Comparison of ENCODE assay signal across 1 cellular context in the genomic region with DNA sequence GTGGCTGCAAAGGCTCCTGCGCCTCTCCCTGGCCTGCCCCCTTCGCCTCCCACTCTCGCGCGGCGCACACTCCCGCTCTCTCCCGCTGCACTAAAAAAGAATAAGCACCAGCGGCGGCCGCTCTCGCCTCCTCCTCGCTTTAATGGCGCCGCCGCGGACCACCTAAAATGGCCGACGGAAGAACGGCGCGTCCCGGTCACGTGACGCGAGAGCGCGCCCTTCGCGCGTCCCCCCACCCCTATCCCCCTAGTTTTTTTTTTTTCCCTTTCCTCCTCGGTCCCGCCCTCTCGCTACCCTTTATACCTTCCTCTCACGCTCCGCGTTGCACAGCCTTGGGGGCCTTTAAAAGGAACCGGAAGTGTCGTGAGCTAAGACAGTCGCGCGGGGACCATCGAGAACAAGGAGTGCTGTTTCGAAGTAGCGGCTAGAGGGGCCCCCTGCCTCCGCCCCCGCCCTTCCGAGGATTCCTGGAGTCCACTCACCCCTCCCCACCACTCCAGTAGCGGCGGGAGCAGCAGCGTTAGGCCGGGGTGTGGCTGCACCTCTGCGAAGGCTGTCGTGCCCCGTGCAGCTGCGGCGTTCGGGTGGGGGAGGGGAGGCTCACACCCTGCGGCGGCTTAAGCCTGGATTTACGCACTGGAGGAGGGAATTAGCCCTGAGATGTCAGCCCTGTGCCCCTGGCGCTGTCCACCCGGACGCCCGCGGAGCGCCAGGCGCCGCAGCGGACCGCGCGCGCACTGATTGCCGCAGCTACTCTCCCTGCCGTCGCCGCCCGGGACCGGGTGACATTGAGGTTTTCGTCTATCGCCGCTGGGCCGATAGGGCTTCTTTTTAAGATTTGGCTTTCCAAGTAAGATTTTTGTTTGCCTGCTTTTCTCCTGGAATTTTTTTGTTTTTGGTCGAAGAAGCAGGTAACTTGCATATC.
TF ChIP-seq lines count a peak whose summit lies in the region.

A gene with protein sequence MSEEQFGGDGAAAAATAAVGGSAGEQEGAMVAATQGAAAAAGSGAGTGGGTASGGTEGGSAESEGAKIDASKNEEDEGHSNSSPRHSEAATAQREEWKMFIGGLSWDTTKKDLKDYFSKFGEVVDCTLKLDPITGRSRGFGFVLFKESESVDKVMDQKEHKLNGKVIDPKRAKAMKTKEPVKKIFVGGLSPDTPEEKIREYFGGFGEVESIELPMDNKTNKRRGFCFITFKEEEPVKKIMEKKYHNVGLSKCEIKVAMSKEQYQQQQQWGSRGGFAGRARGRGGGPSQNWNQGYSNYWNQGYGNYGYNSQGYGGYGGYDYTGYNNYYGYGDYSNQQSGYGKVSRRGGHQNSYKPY (minus strand): TSS at position 176 of the 925 bp plus-strand sequence. CDS start 313 bp downstream, outside the sequence.

TF ChIP-seq in HepG2, 621 proteins besides CTCF, POLR2A, EP300 and RAD21 (continued from another document and continues in another):
- TF ChIP-seq TEAD2 (CRISPR knock-in tag; IDR thresholded peaks at IDR 0.05): no peak
- TF ChIP-seq ZNF577 (CRISPR knock-in tag; IDR thresholded peaks at IDR 0.05; ENCODE audit: borderline replicate concordance, low read depth): no peak
- TF ChIP-seq MTA3 (CRISPR knock-in tag; IDR thresholded peaks at IDR 0.05): no peak
- TF ChIP-seq, protein P1, sequence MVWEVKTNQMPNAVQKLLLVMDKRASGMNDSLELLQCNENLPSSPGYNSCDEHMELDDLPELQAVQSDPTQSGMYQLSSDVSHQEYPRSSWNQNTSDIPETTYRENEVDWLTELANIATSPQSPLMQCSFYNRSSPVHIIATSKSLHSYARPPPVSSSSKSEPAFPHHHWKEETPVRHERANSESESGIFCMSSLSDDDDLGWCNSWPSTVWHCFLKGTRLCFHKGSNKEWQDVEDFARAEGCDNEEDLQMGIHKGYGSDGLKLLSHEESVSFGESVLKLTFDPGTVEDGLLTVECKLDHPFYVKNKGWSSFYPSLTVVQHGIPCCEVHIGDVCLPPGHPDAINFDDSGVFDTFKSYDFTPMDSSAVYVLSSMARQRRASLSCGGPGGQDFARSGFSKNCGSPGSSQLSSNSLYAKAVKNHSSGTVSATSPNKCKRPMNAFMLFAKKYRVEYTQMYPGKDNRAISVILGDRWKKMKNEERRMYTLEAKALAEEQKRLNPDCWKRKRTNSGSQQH (CRISPR knock-in tag; IDR thresholded peaks at IDR 0.05; ENCODE audit: low read depth): peak; percentile 57; the same call in 1 of the 2 replicates
- TF ChIP-seq TBL1XR1 (IDR thresholded peaks at IDR 0.05; ENCODE audit: borderline replicate concordance, low read length, partially characterized antibody): peak; percentile 40
- TF ChIP-seq, protein P2, sequence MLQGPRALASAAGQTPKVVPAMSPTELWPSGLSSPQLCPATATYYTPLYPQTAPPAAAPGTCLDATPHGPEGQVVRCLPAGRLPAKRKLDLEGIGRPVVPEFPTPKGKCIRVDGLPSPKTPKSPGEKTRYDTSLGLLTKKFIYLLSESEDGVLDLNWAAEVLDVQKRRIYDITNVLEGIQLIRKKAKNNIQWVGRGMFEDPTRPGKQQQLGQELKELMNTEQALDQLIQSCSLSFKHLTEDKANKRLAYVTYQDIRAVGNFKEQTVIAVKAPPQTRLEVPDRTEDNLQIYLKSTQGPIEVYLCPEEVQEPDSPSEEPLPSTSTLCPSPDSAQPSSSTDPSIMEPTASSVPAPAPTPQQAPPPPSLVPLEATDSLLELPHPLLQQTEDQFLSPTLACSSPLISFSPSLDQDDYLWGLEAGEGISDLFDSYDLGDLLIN (CRISPR knock-in tag; IDR thresholded peaks at IDR 0.05; ENCODE audit: borderline replicate concordance): no peak
- no peak for TF ChIP-seq SMARCE1 (IDR thresholded peaks at IDR 0.05; ENCODE audit: borderline replicate concordance)
- TF ChIP-seq SETDB1 (CRISPR knock-in tag; IDR thresholded peaks at IDR 0.05; ENCODE audit: borderline replicate concordance): no peak
- TF ChIP-seq ZSCAN12 (CRISPR knock-in tag; IDR thresholded peaks at IDR 0.05): no peak
- TF ChIP-seq, protein P3, sequence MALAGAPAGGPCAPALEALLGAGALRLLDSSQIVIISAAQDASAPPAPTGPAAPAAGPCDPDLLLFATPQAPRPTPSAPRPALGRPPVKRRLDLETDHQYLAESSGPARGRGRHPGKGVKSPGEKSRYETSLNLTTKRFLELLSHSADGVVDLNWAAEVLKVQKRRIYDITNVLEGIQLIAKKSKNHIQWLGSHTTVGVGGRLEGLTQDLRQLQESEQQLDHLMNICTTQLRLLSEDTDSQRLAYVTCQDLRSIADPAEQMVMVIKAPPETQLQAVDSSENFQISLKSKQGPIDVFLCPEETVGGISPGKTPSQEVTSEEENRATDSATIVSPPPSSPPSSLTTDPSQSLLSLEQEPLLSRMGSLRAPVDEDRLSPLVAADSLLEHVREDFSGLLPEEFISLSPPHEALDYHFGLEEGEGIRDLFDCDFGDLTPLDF (CRISPR knock-in tag; IDR thresholded peaks at IDR 0.05): peak; percentile 68; the same call in 1 of the 2 replicates
- TF ChIP-seq ZMYM3 (CRISPR knock-in tag; IDR thresholded peaks at IDR 0.05): peak; percentile 92
- TF ChIP-seq PHB2 (IDR thresholded peaks at IDR 0.05; ENCODE audit: partially characterized antibody): no peak
- no peak; the same call in none of the 2 replicates for TF ChIP-seq ZNF746 (CRISPR knock-in tag; IDR thresholded peaks at IDR 0.05)
- TF ChIP-seq CEBPB (IDR thresholded peaks at IDR 0.05; ENCODE audit: borderline replicate concordance, low read depth, low read length): no peak
- peak; percentile 91 for TF ChIP-seq KDM2A (CRISPR knock-in tag; IDR thresholded peaks at IDR 0.05; ENCODE audit: borderline replicate concordance, low read depth)
- TF ChIP-seq ATRX (CRISPR knock-in tag; IDR thresholded peaks at IDR 0.05; ENCODE audit: borderline replicate concordance): no peak
- TF ChIP-seq, protein P4, sequence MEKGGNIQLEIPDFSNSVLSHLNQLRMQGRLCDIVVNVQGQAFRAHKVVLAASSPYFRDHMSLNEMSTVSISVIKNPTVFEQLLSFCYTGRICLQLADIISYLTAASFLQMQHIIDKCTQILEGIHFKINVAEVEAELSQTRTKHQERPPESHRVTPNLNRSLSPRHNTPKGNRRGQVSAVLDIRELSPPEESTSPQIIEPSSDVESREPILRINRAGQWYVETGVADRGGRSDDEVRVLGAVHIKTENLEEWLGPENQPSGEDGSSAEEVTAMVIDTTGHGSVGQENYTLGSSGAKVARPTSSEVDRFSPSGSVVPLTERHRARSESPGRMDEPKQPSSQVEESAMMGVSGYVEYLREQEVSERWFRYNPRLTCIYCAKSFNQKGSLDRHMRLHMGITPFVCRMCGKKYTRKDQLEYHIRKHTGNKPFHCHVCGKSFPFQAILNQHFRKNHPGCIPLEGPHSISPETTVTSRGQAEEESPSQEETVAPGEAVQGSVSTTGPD (CRISPR knock-in tag; IDR thresholded peaks at IDR 0.05): no peak
- TF ChIP-seq MLLT10 (CRISPR knock-in tag; IDR thresholded peaks at IDR 0.05): 0 out of 2 replicates have a peak, but pooled peaks have one; percentile 77
- TF ChIP-seq, protein P5, sequence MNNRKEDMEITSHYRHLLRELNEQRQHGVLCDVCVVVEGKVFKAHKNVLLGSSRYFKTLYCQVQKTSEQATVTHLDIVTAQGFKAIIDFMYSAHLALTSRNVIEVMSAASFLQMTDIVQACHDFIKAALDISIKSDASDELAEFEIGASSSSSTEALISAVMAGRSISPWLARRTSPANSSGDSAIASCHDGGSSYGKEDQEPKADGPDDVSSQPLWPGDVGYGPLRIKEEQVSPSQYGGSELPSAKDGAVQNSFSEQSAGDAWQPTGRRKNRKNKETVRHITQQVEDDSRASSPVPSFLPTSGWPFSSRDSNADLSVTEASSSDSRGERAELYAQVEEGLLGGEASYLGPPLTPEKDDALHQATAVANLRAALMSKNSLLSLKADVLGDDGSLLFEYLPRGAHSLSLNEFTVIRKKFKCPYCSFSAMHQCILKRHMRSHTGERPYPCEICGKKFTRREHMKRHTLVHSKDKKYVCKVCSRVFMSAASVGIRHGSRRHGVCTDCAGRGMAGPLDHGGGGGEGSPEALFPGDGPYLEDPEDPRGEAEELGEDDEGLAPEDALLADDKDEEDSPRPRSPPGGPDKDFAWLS (CRISPR knock-in tag; IDR thresholded peaks at IDR 0.05; ENCODE audit: borderline replicate concordance): peak; percentile 81; the same call in 1 of the 2 replicates
- peak; percentile 35; the same call in 1 of the 2 replicates for TF ChIP-seq NFYB (CRISPR knock-in tag; IDR thresholded peaks at IDR 0.05)
- TF ChIP-seq NCOA2 (CRISPR knock-in tag; IDR thresholded peaks at IDR 0.05): peak; percentile 71
- no peak for TF ChIP-seq ZNF282 (IDR thresholded peaks at IDR 0.05; ENCODE audit: partially characterized antibody)
- peak; percentile 39 for TF ChIP-seq SOX13 (IDR thresholded peaks at IDR 0.05)
- peak in 1 of 2 experiments; percentile 73; a peak in 2 of 4 replicates for TF ChIP-seq SOX13 (CRISPR knock-in tag; conservative IDR thresholded peaks at IDR 0.05 in 1 of 2, IDR thresholded peaks at IDR 0.05 in 1 of 2)
- TF ChIP-seq REPIN1 (CRISPR knock-in tag; IDR thresholded peaks at IDR 0.05; ENCODE audit: borderline replicate concordance, low read depth): peak; percentile 97
- peak; percentile 89 for TF ChIP-seq ZC3H13 (CRISPR knock-in tag; IDR thresholded peaks at IDR 0.05)
- TF ChIP-seq, protein P6, sequence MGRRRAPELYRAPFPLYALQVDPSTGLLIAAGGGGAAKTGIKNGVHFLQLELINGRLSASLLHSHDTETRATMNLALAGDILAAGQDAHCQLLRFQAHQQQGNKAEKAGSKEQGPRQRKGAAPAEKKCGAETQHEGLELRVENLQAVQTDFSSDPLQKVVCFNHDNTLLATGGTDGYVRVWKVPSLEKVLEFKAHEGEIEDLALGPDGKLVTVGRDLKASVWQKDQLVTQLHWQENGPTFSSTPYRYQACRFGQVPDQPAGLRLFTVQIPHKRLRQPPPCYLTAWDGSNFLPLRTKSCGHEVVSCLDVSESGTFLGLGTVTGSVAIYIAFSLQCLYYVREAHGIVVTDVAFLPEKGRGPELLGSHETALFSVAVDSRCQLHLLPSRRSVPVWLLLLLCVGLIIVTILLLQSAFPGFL (CRISPR knock-in tag; IDR thresholded peaks at IDR 0.05): no peak
- TF ChIP-seq ZNF670 (CRISPR knock-in tag; IDR thresholded peaks at IDR 0.05; ENCODE audit: borderline replicate concordance): no peak; the same call in 1 of the 2 replicates
- TF ChIP-seq, protein P7, sequence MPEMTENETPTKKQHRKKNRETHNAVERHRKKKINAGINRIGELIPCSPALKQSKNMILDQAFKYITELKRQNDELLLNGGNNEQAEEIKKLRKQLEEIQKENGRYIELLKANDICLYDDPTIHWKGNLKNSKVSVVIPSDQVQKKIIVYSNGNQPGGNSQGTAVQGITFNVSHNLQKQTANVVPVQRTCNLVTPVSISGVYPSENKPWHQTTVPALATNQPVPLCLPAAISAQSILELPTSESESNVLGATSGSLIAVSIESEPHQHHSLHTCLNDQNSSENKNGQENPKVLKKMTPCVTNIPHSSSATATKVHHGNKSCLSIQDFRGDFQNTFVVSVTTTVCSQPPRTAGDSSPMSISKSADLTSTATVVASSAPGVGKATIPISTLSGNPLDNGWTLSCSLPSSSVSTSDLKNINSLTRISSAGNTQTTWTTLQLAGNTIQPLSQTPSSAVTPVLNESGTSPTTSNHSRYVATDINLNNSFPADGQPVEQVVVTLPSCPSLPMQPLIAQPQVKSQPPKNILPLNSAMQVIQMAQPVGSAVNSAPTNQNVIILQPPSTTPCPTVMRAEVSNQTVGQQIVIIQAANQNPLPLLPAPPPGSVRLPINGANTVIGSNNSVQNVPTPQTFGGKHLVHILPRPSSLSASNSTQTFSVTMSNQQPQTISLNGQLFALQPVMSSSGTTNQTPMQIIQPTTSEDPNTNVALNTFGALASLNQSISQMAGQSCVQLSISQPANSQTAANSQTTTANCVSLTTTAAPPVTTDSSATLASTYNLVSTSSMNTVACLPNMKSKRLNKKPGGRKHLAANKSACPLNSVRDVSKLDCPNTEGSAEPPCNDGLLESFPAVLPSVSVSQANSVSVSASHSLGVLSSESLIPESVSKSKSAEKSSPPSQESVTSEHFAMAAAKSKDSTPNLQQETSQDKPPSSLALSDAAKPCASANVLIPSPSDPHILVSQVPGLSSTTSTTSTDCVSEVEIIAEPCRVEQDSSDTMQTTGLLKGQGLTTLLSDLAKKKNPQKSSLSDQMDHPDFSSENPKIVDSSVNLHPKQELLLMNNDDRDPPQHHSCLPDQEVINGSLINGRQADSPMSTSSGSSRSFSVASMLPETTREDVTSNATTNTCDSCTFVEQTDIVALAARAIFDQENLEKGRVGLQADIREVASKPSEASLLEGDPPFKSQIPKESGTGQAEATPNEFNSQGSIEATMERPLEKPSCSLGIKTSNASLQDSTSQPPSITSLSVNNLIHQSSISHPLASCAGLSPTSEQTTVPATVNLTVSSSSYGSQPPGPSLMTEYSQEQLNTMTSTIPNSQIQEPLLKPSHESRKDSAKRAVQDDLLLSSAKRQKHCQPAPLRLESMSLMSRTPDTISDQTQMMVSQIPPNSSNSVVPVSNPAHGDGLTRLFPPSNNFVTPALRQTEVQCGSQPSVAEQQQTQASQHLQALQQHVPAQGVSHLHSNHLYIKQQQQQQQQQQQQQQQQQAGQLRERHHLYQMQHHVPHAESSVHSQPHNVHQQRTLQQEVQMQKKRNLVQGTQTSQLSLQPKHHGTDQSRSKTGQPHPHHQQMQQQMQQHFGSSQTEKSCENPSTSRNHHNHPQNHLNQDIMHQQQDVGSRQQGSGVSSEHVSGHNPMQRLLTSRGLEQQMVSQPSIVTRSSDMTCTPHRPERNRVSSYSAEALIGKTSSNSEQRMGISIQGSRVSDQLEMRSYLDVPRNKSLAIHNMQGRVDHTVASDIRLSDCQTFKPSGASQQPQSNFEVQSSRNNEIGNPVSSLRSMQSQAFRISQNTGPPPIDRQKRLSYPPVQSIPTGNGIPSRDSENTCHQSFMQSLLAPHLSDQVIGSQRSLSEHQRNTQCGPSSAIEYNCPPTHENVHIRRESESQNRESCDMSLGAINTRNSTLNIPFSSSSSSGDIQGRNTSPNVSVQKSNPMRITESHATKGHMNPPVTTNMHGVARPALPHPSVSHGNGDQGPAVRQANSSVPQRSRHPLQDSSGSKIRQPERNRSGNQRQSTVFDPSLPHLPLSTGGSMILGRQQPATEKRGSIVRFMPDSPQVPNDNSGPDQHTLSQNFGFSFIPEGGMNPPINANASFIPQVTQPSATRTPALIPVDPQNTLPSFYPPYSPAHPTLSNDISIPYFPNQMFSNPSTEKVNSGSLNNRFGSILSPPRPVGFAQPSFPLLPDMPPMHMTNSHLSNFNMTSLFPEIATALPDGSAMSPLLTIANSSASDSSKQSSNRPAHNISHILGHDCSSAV (CRISPR knock-in tag; IDR thresholded peaks at IDR 0.05; ENCODE audit: borderline replicate concordance): 0 out of 2 replicates have a peak, but pooled peaks have one; percentile 15
- TF ChIP-seq NPAS2 (CRISPR knock-in tag; IDR thresholded peaks at IDR 0.05; ENCODE audit: borderline replicate concordance): no peak
- peak; percentile 95 for TF ChIP-seq ZNF343 (CRISPR knock-in tag; IDR thresholded peaks at IDR 0.05)
- TF ChIP-seq FOXK2 (IDR thresholded peaks at IDR 0.05): peak; percentile 51; the same call in 1 of the 2 replicates
- no peak; the same call in 1 of the 2 replicates for TF ChIP-seq ZNF644 (CRISPR knock-in tag; IDR thresholded peaks at IDR 0.05; ENCODE audit: low read depth)
- no peak for TF ChIP-seq HNRNPL (IDR thresholded peaks at IDR 0.05; ENCODE audit: low read depth, low read length)
- no peak for TF ChIP-seq HDAC6 (IDR thresholded peaks at IDR 0.05; ENCODE audit: low read depth, low read length)
- no peak for TF ChIP-seq MZF1 (CRISPR knock-in tag; IDR thresholded peaks at IDR 0.05; ENCODE audit: borderline replicate concordance)
- TF ChIP-seq FOXJ3 (CRISPR knock-in tag; IDR thresholded peaks at IDR 0.05; ENCODE audit: borderline replicate concordance): peak; percentile 43; the same call in 1 of the 2 replicates
